20 cellular contexts compared by ENCODE assay signal in genomic region chr18:47618758-47619157, GRCh38.
"Had no signal": no experiment of that assay in that cellular context is flagged by ENCODE, and none has a peak within 500 bp of the region (broad histone marks: within the 10 kb centered on the region; RNA-seq: fewer than 3 reads in every experiment).

No MANE protein-coding gene starts in this region.

- DNase-seq: Kasumi-1, MM.1S, NCI-H1092 treated with DMSO at 0.1 percent for 48 hours, NCI-H1436, NCI-H187, NCI-H2029, NCI-H2081 treated with DMSO at 0.1 percent for 48 hours, NCI-H2171, NCI-H226, NCI-H446 treated with DMSO at 0.1 percent for 48 hours, NCI-H524, NCI-H526 treated with DMSO at 0.1 percent for 48 hours, NCI-H774, PC-3, SHP77, SK-N-SH, SW 1271 had no signal

- H3K4me3 ChIP-seq: K562 had no signal

- H3K4me1 Mint-ChIP-seq: IgD-negative memory B cell had no signal

- H3K27ac Mint-ChIP-seq: IgD-negative memory B cell had no signal

- H3K9me3 Mint-ChIP-seq: IgD-negative memory B cell had no signal

- ATAC-seq: K562, Panc1, PC-3 had no signal

- H3K4me3 Mint-ChIP-seq: IgD-negative memory B cell had no signal

- H3K27me3 Mint-ChIP-seq: IgD-negative memory B cell had no signal

- H3K36me3 Mint-ChIP-seq: IgD-negative memory B cell had no signal
